11 cellular contexts compared by ENCODE assay signal in the genomic region with DNA sequence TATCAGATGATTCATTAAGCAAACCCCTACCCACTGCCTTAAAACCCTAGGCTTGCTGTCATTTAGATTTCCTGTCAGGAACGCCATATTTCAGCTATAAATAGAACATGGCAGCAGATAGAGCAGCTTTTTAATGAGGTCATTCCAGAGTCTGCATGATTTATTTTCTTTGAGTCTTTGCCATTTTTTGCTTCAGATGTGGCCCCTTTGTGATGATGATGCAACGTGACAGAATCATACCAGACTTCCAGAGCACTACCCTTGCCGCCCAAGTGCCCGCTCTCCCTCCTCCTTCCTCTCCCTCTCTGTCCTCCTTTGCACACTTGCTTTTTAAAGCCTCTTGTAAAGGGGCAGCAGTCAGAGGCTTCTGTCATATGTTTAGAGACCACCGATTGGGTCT. TPM values are rescaled to one million over a fixed set of nuclear protein-coding genes. Genes with fewer than 3 reads are reported as not detected.
A peak's percentile ranks its signal among the peaks of the same experiment; 100 is the strongest.
DNase-seq lines count a peak whose midpoint lies in the region; TF ChIP-seq lines count a peak whose summit lies in the region.
"Had no signal": no experiment of that assay in that cellular context is flagged by ENCODE, and none has a peak within 500 bp of the region (broad histone marks: within the 10 kb centered on the region; RNA-seq: fewer than 3 reads in every experiment).

No MANE protein-coding gene starts in this region.

- H3K4me1 Mint-ChIP-seq in brain, result peaks cover 35% of the 10 kb centered on the region

- TF ChIP-seq CTCF in AG09319 (IDR thresholded peaks at IDR 0.05; ENCODE audit: low read depth, low read length) (no peak), brain (conservative IDR thresholded peaks at IDR 0.05) (no peak)

- H3K4me3 Mint-ChIP-seq in brain, result peak overlapping the region in 2 of 5 experiments; percentile 6 to 15

- peak overlapping the region; percentile 42 to 95 (median 57) for H3K27ac Mint-ChIP-seq in brain

- H3K9me3 Mint-ChIP-seq in brain, result peaks cover 0 to 4% (median 2%) of the 10 kb centered on the region in 5 experiments

- peaks cover 6% of the 10 kb centered on the region for H3K27me3 Mint-ChIP-seq in brain

- peak; percentile 3 for DNase-seq in AG09319 (ENCODE audit: extremely low read depth, low read depth)
- peak; percentile 50 for DNase-seq in LHCN-M2 (ENCODE audit: low read depth)
- DNase-seq in left kidney (ENCODE audit: low read depth, low spot score), result peak; percentile 49
- DNase-seq in NCI-H524 (lab: John Stamatoyannopoulos, UW), result no peak
- no peak for DNase-seq in HT-29 (ENCODE audit: low spot score)
- DNase-seq in ureter (ENCODE audit: low spot score), result no peak
- no peak for DNase-seq in LoVo (ENCODE audit: low spot score)
- DNase-seq: activated CD4-positive, CD25-positive, alpha-beta regulatory T cell; Calu3; sigmoid colon had no signal

- no peaks in the 10 kb centered on the region for H3K36me3 Mint-ChIP-seq in brain

RNA-seq across cellular contexts. Expression of gene TRIM67, which starts 55.5 kb away (rescaled TPM):
- total RNA-seq in LHCN-M2 (2014; rRNA removed) (not detected in 2 replicates), ureter (not detected)
- polyA plus RNA-seq in LHCN-M2 (2012), result not detected
- 1.9 TPM for polyA plus RNA-seq in brain (ENCODE audit: insufficient read depth, low read depth, low replicate concordance)
- 0.03 and 0.05 TPM in 2 replicates for total RNA-seq in HT-29 (2014; rRNA removed; shearing (Covaris generic))

Comparison
In these comparisons a context has a peak if more than half of its experiments do, and no peak if none do; other contexts are left out.
1. DNase-seq: peak in AG09319 (single experiment), LHCN-M2 (single experiment) and left kidney (single experiment); none in NCI-H524 (0 of 2), HT-29 (single experiment), ureter (single experiment) and LoVo (single experiment).